8 cellular contexts compared by ENCODE assay signal in genomic region chr15:50675524-50676144, GRCh38. TPM values are rescaled to one million over a fixed set of nuclear protein-coding genes. Genes with fewer than 3 reads are reported as not detected.
DNase-seq lines count a peak whose midpoint lies in the region; ATAC-seq and TF ChIP-seq lines count a peak whose summit lies in the region.

No MANE protein-coding gene starts in this region.

- no peak overlapping the region for H3K27ac ChIP-seq in neutrophil

- no peaks in the 10 kb centered on the region for H3K27me3 ChIP-seq in neutrophil

- H3K9me3 ChIP-seq in neutrophil: no peaks in the 10 kb centered on the region

- DNase-seq in DMS53 (lab: John Stamatoyannopoulos, UW) (peak; percentile 34), DMS53 treated with DMSO at 0.1 percent for 48 hours (lab: John Stamatoyannopoulos, UW; ENCODE audit: unreplicated experiment) (no peak), NAMALWA (ENCODE audit: low spot score) (peak; percentile 48), dermis microvascular lymphatic vessel endothelial cell (ENCODE audit: low read depth in 2 of 2) (peak; percentile 30 to 41), NCI-H1436 (lab: John Stamatoyannopoulos, UW) (no peak)

- no peaks in the 10 kb centered on the region for H3K4me1 ChIP-seq in neutrophil (ENCODE audit: control insufficient read depth in 1 of 2, insufficient read depth in 1 of 2, low read depth in 1 of 2, low read length in 1 of 2)

- no peak overlapping the region for H3K4me3 ChIP-seq in neutrophil (ENCODE audit: low read depth in 1 of 2, low read length in 1 of 2)

- TF ChIP-seq CTCF in neutrophil (IDR thresholded peaks at IDR 0.05): peak; percentile 68

- H3K36me3 ChIP-seq in neutrophil: no peaks in the 10 kb centered on the region

- ATAC-seq in GM18873 (IDR thresholded peaks at IDR 0.05; ENCODE audit: low FRiP score, unreplicated experiment) (no peak), HG02678 (IDR thresholded peaks at IDR 0.05; ENCODE audit: unreplicated experiment) (no peak)

RNA-seq across cellular contexts. Expression of gene TRPM7, which starts 11.0 kb away (rescaled TPM):
- 19.0 and 21.5 TPM in 2 replicates for total RNA-seq in dermis microvascular lymphatic vessel endothelial cell

Comparison
In these comparisons a context has a peak if more than half of its experiments do, and no peak if none do; other contexts are left out.
1. DNase-seq: peak in DMS53 (single experiment), NAMALWA (single experiment) and dermis microvascular lymphatic vessel endothelial cell (2 of 2); none in DMS53 treated with DMSO at 0.1 percent for 48 hours (single experiment) and NCI-H1436 (single experiment).